ENCODE assay signal across 1 cellular context in the genomic region with DNA sequence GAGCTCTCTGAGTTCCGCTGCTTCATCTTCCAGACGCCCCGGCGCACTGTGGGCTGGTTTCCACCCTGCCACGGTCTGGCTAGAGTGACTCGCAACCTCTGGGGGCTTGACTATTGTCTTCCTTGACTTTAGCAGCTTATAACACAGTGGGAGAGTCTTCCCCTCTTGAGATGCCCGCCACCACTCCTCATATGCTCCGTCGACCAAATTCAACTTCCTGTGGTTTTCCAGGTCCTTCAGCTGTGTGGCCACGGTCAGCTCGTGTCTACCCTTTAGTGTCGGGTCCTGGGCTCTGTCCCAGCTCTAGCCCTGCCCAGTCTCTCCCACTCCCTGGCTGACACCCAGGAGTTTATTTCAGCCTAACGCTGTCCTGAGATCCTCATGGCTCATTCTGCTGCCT.
TF ChIP-seq lines count a peak whose summit lies in the region.

No MANE protein-coding gene starts in this region.

TF ChIP-seq in WTC11, 78 proteins besides CTCF, POLR2A, EP300 and RAD21 (continued from another document):
- TF ChIP-seq, protein P1, sequence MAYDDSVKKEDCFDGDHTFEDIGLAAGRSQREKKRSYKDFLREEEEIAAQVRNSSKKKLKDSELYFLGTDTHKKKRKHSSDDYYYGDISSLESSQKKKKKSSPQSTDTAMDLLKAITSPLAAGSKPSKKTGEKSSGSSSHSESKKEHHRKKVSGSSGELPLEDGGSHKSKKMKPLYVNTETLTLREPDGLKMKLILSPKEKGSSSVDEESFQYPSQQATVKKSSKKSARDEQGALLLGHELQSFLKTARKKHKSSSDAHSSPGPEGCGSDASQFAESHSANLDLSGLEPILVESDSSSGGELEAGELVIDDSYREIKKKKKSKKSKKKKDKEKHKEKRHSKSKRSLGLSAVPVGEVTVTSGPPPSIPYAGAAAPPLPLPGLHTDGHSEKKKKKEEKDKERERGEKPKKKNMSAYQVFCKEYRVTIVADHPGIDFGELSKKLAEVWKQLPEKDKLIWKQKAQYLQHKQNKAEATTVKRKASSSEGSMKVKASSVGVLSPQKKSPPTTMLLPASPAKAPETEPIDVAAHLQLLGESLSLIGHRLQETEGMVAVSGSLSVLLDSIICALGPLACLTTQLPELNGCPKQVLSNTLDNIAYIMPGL (CRISPR knock-in tag; IDR thresholded peaks at IDR 0.05), result no peak
- TF ChIP-seq TP53 (CRISPR knock-in tag; IDR thresholded peaks at IDR 0.05), result no peak
- TF ChIP-seq CBFB (CRISPR knock-in tag; IDR thresholded peaks at IDR 0.05; ENCODE audit: low read depth), result no peak
- no peak for TF ChIP-seq NR2C2 (CRISPR knock-in tag; IDR thresholded peaks at IDR 0.05)
- TF ChIP-seq ETV6 (CRISPR knock-in tag; IDR thresholded peaks at IDR 0.05), result no peak
- TF ChIP-seq FOXK1 (CRISPR knock-in tag; IDR thresholded peaks at IDR 0.05), result no peak
- TF ChIP-seq, protein P2, sequence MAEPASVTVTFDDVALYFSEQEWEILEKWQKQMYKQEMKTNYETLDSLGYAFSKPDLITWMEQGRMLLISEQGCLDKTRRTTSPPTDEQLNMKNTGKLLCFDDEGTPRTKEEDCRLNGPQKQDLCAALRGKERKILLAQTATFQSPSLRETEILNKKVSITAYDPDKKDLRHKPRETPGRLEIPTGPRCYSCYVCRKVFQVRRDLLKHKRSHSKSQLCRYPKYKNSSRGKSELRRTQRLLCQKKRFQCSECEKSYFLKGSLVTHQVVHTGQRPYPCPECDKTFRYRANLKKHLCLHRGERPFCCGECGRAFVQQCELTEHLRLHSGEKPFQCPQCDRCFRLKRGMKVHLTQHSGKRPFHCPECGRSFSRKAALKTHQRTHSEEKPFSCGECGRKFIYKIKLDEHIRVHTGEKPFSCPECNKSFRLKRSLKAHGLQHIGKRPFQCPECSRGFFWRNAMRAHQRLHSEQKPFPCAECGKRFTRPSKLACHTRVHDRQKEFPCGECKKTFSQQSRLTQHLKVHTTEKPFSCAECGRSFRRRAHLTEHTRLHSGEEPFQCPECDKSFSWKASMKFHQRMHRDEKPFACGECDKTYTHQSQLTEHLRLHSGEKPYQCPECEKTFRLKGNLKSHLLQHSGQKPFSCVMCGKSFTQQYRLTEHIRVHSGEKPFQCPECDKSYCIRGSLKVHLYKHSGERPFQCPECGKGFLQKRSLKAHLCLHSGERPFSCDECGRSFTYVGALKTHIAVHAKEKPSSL (CRISPR knock-in tag; conservative IDR thresholded peaks at IDR 0.05), result no peak
- TF ChIP-seq, protein P3, sequence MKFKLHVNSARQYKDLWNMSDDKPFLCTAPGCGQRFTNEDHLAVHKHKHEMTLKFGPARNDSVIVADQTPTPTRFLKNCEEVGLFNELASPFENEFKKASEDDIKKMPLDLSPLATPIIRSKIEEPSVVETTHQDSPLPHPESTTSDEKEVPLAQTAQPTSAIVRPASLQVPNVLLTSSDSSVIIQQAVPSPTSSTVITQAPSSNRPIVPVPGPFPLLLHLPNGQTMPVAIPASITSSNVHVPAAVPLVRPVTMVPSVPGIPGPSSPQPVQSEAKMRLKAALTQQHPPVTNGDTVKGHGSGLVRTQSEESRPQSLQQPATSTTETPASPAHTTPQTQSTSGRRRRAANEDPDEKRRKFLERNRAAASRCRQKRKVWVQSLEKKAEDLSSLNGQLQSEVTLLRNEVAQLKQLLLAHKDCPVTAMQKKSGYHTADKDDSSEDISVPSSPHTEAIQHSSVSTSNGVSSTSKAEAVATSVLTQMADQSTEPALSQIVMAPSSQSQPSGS (CRISPR knock-in tag; IDR thresholded peaks at IDR 0.05; ENCODE audit: borderline replicate concordance, low read depth), result no peak
- TF ChIP-seq, protein P4, sequence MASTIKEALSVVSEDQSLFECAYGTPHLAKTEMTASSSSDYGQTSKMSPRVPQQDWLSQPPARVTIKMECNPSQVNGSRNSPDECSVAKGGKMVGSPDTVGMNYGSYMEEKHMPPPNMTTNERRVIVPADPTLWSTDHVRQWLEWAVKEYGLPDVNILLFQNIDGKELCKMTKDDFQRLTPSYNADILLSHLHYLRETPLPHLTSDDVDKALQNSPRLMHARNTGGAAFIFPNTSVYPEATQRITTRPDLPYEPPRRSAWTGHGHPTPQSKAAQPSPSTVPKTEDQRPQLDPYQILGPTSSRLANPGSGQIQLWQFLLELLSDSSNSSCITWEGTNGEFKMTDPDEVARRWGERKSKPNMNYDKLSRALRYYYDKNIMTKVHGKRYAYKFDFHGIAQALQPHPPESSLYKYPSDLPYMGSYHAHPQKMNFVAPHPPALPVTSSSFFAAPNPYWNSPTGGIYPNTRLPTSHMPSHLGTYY (CRISPR knock-in tag; IDR thresholded peaks at IDR 0.05), result no peak
- no peak for TF ChIP-seq NR3C1 (CRISPR knock-in tag; conservative IDR thresholded peaks at IDR 0.05; ENCODE audit: low read depth)
- TF ChIP-seq ZNF416 (CRISPR knock-in tag; IDR thresholded peaks at IDR 0.05), result no peak
